In genomic region chr12:47882796-47883546, GRCh38 we compare ENCODE assay signal across 8 cellular contexts. TPM values are rescaled to one million over a fixed set of nuclear protein-coding genes. Genes with fewer than 3 reads are reported as not detected.
DNase-seq lines count a peak whose midpoint lies in the region; ATAC-seq and TF ChIP-seq lines count a peak whose summit lies in the region.

No MANE protein-coding gene starts in this region.

- no peak overlapping the region for H3K27ac Mint-ChIP-seq in GM23338
- H3K27ac Mint-ChIP-seq in activated naive CD8-positive, alpha-beta T cell, result peak overlapping the region; percentile 93

- DNase-seq in GM23338 (ENCODE audit: low spot score) (peak; percentile 11), NCI-H1436 treated with DMSO at 0.1 percent for 48 hours (lab: John Stamatoyannopoulos, UW) (peak; percentile 2), COR-L47 (lab: John Stamatoyannopoulos, UW) (no peak), iPS-NIHi11 (ENCODE audit: low spot score) (no peak), GF-D8 (lab: John Stamatoyannopoulos, UW) (no peak)

- H2AFZ ChIP-seq in GM23338, result peak overlapping the region; percentile 74; the same call in 1 of the 2 replicates

- peaks cover 6% of the 10 kb centered on the region; the same call in 1 of the 2 replicates for H3K4me1 ChIP-seq in GM23338 (ENCODE audit: insufficient read depth)

- no peaks in the 10 kb centered on the region for H3K36me3 ChIP-seq in GM23338 (ENCODE audit: insufficient read depth)

- no peak overlapping the region for H3K4me2 ChIP-seq in GM23338

- H3K9me3 Mint-ChIP-seq in GM23338, result no peaks in the 10 kb centered on the region
- H3K9me3 Mint-ChIP-seq in activated naive CD8-positive, alpha-beta T cell (ENCODE audit: low read depth), result no peaks in the 10 kb centered on the region

- no peaks in the 10 kb centered on the region for H3K9me2 ChIP-seq in GM23338 (ENCODE audit: insufficient read depth)

- H3K27ac ChIP-seq in GM23338 (ENCODE audit: low read depth) (no peak overlapping the region), skin epidermis (peak overlapping the region in 18 of 21 experiments; percentile 0 to 75 (median 58))

- no peak overlapping the region for H3K4me3 Mint-ChIP-seq in GM23338
- H3K4me3 Mint-ChIP-seq in activated naive CD8-positive, alpha-beta T cell, result peak overlapping the region; percentile 86

- H3K4me3 ChIP-seq in GM23338, result no peak overlapping the region
- no peak overlapping the region for H3K4me3 ChIP-seq in skin epidermis

- no peaks in the 10 kb centered on the region for H3F3A ChIP-seq in GM23338 (replicated peaks; ENCODE audit: low read depth)

- H3K27me3 ChIP-seq in GM23338 (ENCODE audit: insufficient read depth), result no peaks in the 10 kb centered on the region

- TF ChIP-seq CTCF in GM23338 (conservative IDR thresholded peaks at IDR 0.05; ENCODE audit: low read depth in 2 of 2), result no peak

- no peaks in the 10 kb centered on the region for H3K36me3 Mint-ChIP-seq in GM23338 (ENCODE audit: low read depth)
- H3K36me3 Mint-ChIP-seq in activated naive CD8-positive, alpha-beta T cell, result peaks cover 8% of the 10 kb centered on the region

- peaks cover 15% of the 10 kb centered on the region for H3K27me3 Mint-ChIP-seq in GM23338 (ENCODE audit: insufficient read depth, low read depth, poor library complexity)
- H3K27me3 Mint-ChIP-seq in activated naive CD8-positive, alpha-beta T cell, result no peaks in the 10 kb centered on the region

- peaks cover 14% of the 10 kb centered on the region for H3K4me1 Mint-ChIP-seq in GM23338
- H3K4me1 Mint-ChIP-seq in activated naive CD8-positive, alpha-beta T cell (ENCODE audit: low read depth), result peaks cover 55% of the 10 kb centered on the region

- ATAC-seq in GM18508 (IDR thresholded peaks at IDR 0.05; ENCODE audit: insufficient read depth, unreplicated experiment) (peak; percentile 74), GM23338 (peak; percentile 75)

- no peaks in the 10 kb centered on the region for H3K79me2 ChIP-seq in GM23338 (replicated peaks; ENCODE audit: insufficient read depth)

- no peaks in the 10 kb centered on the region for H4K20me1 ChIP-seq in GM23338 (replicated peaks; ENCODE audit: insufficient read depth)

TF ChIP-seq in GM23338, 12 proteins besides CTCF, POLR2A, EP300 and RAD21:
- no peak for TF ChIP-seq POLR2AphosphoS5 (IDR thresholded peaks at IDR 0.05; ENCODE audit: low read depth)

RNA-seq across cellular contexts. Expression of gene VDR, which starts 21.8 kb away (rescaled TPM):
- 1.1 and 1.4 TPM in 2 replicates for total RNA-seq in GM23338 (2014; rRNA removed; shearing (Covaris generic))
- polyA plus RNA-seq in GM23338 (2016; fragmentation: Nextera tagmentation; extraction: Ambion mirVana), result 0.35 and 0.37 TPM in 2 replicates

Comparison
In these comparisons a context has a peak if more than half of its experiments do, and no peak if none do; other contexts are left out.
1. DNase-seq: peak in GM23338 (single experiment) and NCI-H1436 treated with DMSO at 0.1 percent for 48 hours (single experiment); none in COR-L47 (single experiment), iPS-NIHi11 (single experiment) and GF-D8 (single experiment).